ENCODE assay signal across 10 cellular contexts in genomic region chr9:121207371-121207940, GRCh38. TPM values are rescaled to one million over a fixed set of nuclear protein-coding genes. Genes with fewer than 3 reads are reported as not detected.
DNase-seq lines count a peak whose midpoint lies in the region; ATAC-seq, FAIRE-seq and TF ChIP-seq lines count a peak whose summit lies in the region.
"Had no signal": no experiment of that assay in that cellular context is flagged by ENCODE, and none has a peak within 500 bp of the region (broad histone marks: within the 10 kb centered on the region; RNA-seq: fewer than 3 reads in every experiment).

No MANE protein-coding gene starts in this region.

- POLR2A ChIA-PET in HepG2 (lab: Yijun Ruan, JAX) = no interaction called here

- H3F3A ChIP-seq in OCI-LY1 (ENCODE audit: insufficient read depth, low read length) = 0 out of 2 replicates have a peak, but pooled peaks cover 4% of the 10 kb centered on the region

- no peak for FAIRE-seq in HepG2 (lab: Jason Lieb, UNC)

- no peaks in the 10 kb centered on the region for H3K27me3 ChIP-seq in BLaER1
- no peaks in the 10 kb centered on the region for H3K27me3 ChIP-seq in OCI-LY1 (ENCODE audit: insufficient read depth, low read length)
- H3K27me3 ChIP-seq in HepG2 (ENCODE audit: control insufficient read depth in 1 of 2, insufficient read depth in 2 of 2, low read length in 2 of 2) = no peaks in the 10 kb centered on the region

- peaks cover 20% of the 10 kb centered on the region for H3K4me1 ChIP-seq in BLaER1
- H3K4me1 ChIP-seq in OCI-LY1 (ENCODE audit: insufficient read depth, low read length, severe bottlenecking) = peaks cover 25% of the 10 kb centered on the region
- H3K4me1 ChIP-seq in HepG2 (ENCODE audit: insufficient read depth, low read length) = peaks cover 28% of the 10 kb centered on the region

- no peaks in the 10 kb centered on the region for H4K20me1 ChIP-seq in BLaER1
- H4K20me1 ChIP-seq in OCI-LY1 (ENCODE audit: insufficient read depth, low read length) = no peaks in the 10 kb centered on the region
- H4K20me1 ChIP-seq in HepG2 (ENCODE audit: insufficient read depth, low read length) = no peaks in the 10 kb centered on the region

- H3K9ac ChIP-seq in BLaER1 (no peak overlapping the region), OCI-LY1 (ENCODE audit: low read length) (no peak overlapping the region), HepG2 (ENCODE audit: insufficient read depth, low read depth, low read length) (no peak overlapping the region)

- in situ Hi-C loops in HepG2 (cut with HindIII; ENCODE audit: extremely low pct_ligation_motif_present, low pct_unique_long_range_greater_than_20kb) = no loop called here

- H3K4me2 ChIP-seq in BLaER1 (peak overlapping the region; percentile 56), OCI-LY1 (ENCODE audit: low read length) (0 out of 2 replicates have a peak overlapping the region, but pooled peaks have one; percentile 1), HepG2 (ENCODE audit: low read depth, low read length) (no peak overlapping the region)

- H3K9me2 ChIP-seq in OCI-LY1 (ENCODE audit: low read depth, low read length) = no peaks in the 10 kb centered on the region

- no TSS peak for BruUV-seq in HepG2 (replicated peaks; lab: Mats Ljungman, UMichigan)

- TF ChIP-seq RAD21 in HepG2 (CRISPR knock-in tag; IDR thresholded peaks at IDR 0.05) = no peak

- no peak overlapping the region for H3K27ac ChIP-seq in BLaER1
- peak overlapping the region; percentile 43 for H3K27ac ChIP-seq in OCI-LY1 (ENCODE audit: low read depth, low read length, poor library complexity, severe bottlenecking)
- H3K27ac ChIP-seq in HepG2 (ENCODE audit: extremely low read length, insufficient read depth, low read length) = no peak overlapping the region
- H3K27ac ChIP-seq: C4-2B had no signal

- H2AFZ ChIP-seq in OCI-LY1 (ENCODE audit: low read length) (no peak overlapping the region), HepG2 (ENCODE audit: low read length) (no peak overlapping the region)

- H3K4me3 ChIP-seq in BLaER1 (no peak overlapping the region), OCI-LY1 (ENCODE audit: low read depth, low read length, poor library complexity, severe bottlenecking) (no peak overlapping the region), HepG2 (replicated peaks in 1 of 3; ENCODE audit: insufficient read depth in 1 of 3, low read depth in 2 of 3, low read length in 3 of 3) (no peak overlapping the region)

- TF ChIP-seq EP300 in HepG2 (IDR thresholded peaks at IDR 0.05; ENCODE audit: low read depth in 2 of 2, low read length in 2 of 2) (no peak), HepG2 (CRISPR knock-in tag; IDR thresholded peaks at IDR 0.05; ENCODE audit: borderline replicate concordance) (no peak)

- CTCF ChIA-PET in HepG2 (lab: Yijun Ruan, JAX; ENCODE audit: low intra/inter-chr PET ratio, low total read pairs) = no interaction called here

- TF ChIP-seq CTCF in OCI-LY1 (IDR thresholded peaks at IDR 0.05; ENCODE audit: low read length) (no peak), HepG2 (CRISPR knock-in tag; IDR thresholded peaks at IDR 0.05) (no peak)

- H3K9me3 ChIP-seq in BLaER1 (no peaks in the 10 kb centered on the region), OCI-LY1 (ENCODE audit: low read length) (no peaks in the 10 kb centered on the region), HepG2 (ENCODE audit: low read length) (peaks cover 4% of the 10 kb centered on the region; the same call in 1 of the 2 replicates)

- TF ChIP-seq POLR2A in GM19193 (IDR thresholded peaks at IDR 0.05; ENCODE audit: extremely low read depth, insufficient read depth, insufficient read length) (peak; percentile 28), HepG2 (IDR thresholded peaks at IDR 0.05; ENCODE audit: insufficient read depth in 1 of 2, low read depth in 2 of 2, low read length in 2 of 2) (no peak)

- H3K36me3 ChIP-seq in BLaER1 (no peaks in the 10 kb centered on the region), OCI-LY1 (ENCODE audit: insufficient read depth, low read length) (no peaks in the 10 kb centered on the region), HepG2 (replicated peaks in 1 of 2; ENCODE audit: control insufficient read depth in 1 of 2, insufficient read depth in 2 of 2, low read length in 2 of 2) (no peaks in the 10 kb centered on the region)

- no peaks in the 10 kb centered on the region for H3K79me2 ChIP-seq in OCI-LY1 (ENCODE audit: insufficient read depth, low read length)
- H3K79me2 ChIP-seq in HepG2 (ENCODE audit: insufficient read depth, low read length) = no peaks in the 10 kb centered on the region

- DNase-seq in HepG2 (ENCODE audit: low spot score) (no peak), epidermal melanocyte (ENCODE audit: insufficient read length, low spot score) (no peak), HuH-7 (ENCODE audit: low spot score) (no peak), islet precursor cell (no peak)
- DNase-seq: SIG-M5 had no signal

- ATAC-seq in HG02943 (IDR thresholded peaks at IDR 0.05; ENCODE audit: low read depth, unreplicated experiment) = peak; percentile 74
- no peak for ATAC-seq in HepG2

- WGBS in HepG2 (ENCODE audit: low lambda C conversion rate) = 56% methylated on average over 2 of the region's 2 CpGs

- intact Hi-C loops in HepG2 (cut with micrococcal nuclease; ENCODE audit: unreplicated experiment) = no loop called here

TF ChIP-seq in HepG2, 621 proteins besides CTCF, POLR2A, EP300 and RAD21:
- no peak for TF ChIP-seq IRF2 (CRISPR knock-in tag; IDR thresholded peaks at IDR 0.05)
- no peak for TF ChIP-seq PCBP1 (IDR thresholded peaks at IDR 0.05; ENCODE audit: borderline replicate concordance, low read depth, low read length)
- no peak for TF ChIP-seq DBP (CRISPR knock-in tag; IDR thresholded peaks at IDR 0.05; ENCODE audit: not compliant biosample characterization)
- no peak for TF ChIP-seq ZNF792 (CRISPR knock-in tag; IDR thresholded peaks at IDR 0.05)

RNA-seq across cellular contexts. Expression of gene RAB14, which starts 5.8 kb away (rescaled TPM):
- total RNA-seq in HepG2 (2016; rRNA removed; fragmentation: Illumina TruSeq; extraction: Trizol) = 19.3 and 42.2 TPM in 2 replicates
- 2.8 and 4.0 TPM in 2 replicates for total RNA-seq in HepG2 (2016; cell fraction: cytosol; rRNA removed; fragmentation: Illumina TruSeq; extraction: Trizol; ENCODE audit: low read depth)
- total RNA-seq in HepG2 (2016; cell fraction: insoluble cytoplasmic fraction; rRNA removed; fragmentation: Illumina TruSeq; extraction: Trizol) = 18.4 and 42.0 TPM in 2 replicates
- total RNA-seq in HepG2 (2016; cell fraction: membrane; rRNA removed; fragmentation: Illumina TruSeq; extraction: Trizol) = 18.7 and 20.5 TPM in 2 replicates
- 24.4 and 28.8 TPM in 2 replicates for total RNA-seq in HepG2 (2016; cell fraction: nucleus; rRNA removed; fragmentation: Illumina TruSeq; extraction: Trizol)
- 15.3 and 17.4 TPM in 2 replicates for polyA plus RNA-seq in HepG2 (2011; rRNA removed)
- polyA plus RNA-seq in HepG2 (2011; cell fraction: cytosol; rRNA removed) = 6.4 and 13.9 TPM in 2 replicates
- 9.5 and 11.9 TPM in 2 replicates for polyA plus RNA-seq in HepG2 (2011; cell fraction: nucleus; rRNA removed)
- 31.9 and 33.9 TPM in 2 replicates for polyA plus RNA-seq in HepG2 (2012)
- 2.7 and 2.8 TPM in 2 replicates for polyA plus RNA-seq in HepG2 (2016; cell fraction: cytosol; fragmentation: Illumina TruSeq; extraction: Trizol; ENCODE audit: low read depth)
- 58.3 and 63.3 TPM in 2 replicates for polyA plus RNA-seq in HepG2 (2016; cell fraction: insoluble cytoplasmic fraction; fragmentation: Illumina TruSeq; extraction: Trizol; ENCODE audit: low read depth)
- polyA plus RNA-seq in HepG2 (2016; cell fraction: membrane; fragmentation: Illumina TruSeq; extraction: Trizol; ENCODE audit: low read depth) = 12.2 and 12.7 TPM in 2 replicates
- polyA plus RNA-seq in HepG2 (2016; cell fraction: nucleus; fragmentation: Illumina TruSeq; extraction: Trizol; ENCODE audit: insufficient read depth, low read depth) = 39.9 TPM in 2 replicates
- 8.0 and 11.9 TPM in 2 replicates for polyA minus RNA-seq in HepG2 (2011; rRNA and poly(A)+ RNA removed; ENCODE audit: low replicate concordance)
- polyA minus RNA-seq in HepG2 (2011; cell fraction: cytosol; rRNA and poly(A)+ RNA removed) = 14.1 and 21.2 TPM in 2 replicates
- polyA minus RNA-seq in HepG2 (2011; cell fraction: nucleus; rRNA and poly(A)+ RNA removed) = 18.9 and 25.6 TPM in 2 replicates
